In the genomic region with DNA sequence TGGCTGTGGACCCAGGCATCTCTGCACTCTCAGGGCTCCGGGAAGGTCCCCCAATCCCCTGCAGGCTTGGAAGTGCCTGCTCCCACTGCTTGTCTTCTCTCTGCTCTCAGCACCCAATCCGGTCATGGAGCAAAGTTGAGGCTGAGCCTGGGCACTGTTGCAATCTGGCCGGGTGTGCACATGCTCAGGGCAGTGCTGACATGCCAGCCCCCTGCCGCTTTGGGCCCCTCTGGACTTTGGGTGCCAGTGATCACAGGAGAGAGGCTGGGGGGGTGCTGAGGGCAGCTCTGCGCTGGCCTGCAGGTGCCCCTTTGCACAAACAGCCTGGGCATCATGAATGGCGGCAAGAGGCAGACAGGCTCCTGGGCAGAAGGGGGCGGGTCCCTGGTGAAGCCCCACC, we compare ENCODE assay signal across 28 cellular contexts.
"Had no signal": no experiment of that assay in that cellular context is flagged by ENCODE, and none has a peak within 500 bp of the region (broad histone marks: within the 10 kb centered on the region; RNA-seq: fewer than 3 reads in every experiment).

No MANE protein-coding gene starts in this region.

- H3K27ac ChIP-seq: colonic mucosa, epithelial cell of prostate, esophagus squamous epithelium, gastrocnemius medialis, heart right ventricle, left lung, lower lobe of right lung had no signal

- ATAC-seq: effector memory CD8-positive, alpha-beta T cell; esophagus mucosa; gastrocnemius medialis; heart right ventricle; left cardiac atrium; left lung; left ventricle myocardium superior; mucosa of descending colon had no signal

- H3K4me1 Mint-ChIP-seq: endodermal cell, mesothelial cell of epicardium, naive B cell had no signal

- H3K4me1 ChIP-seq: colonic mucosa, esophagus squamous epithelium, gastrocnemius medialis, heart right ventricle, left lung, lower lobe of right lung had no signal

- H3K27me3 ChIP-seq: colonic mucosa, esophagus squamous epithelium, gastrocnemius medialis, heart right ventricle, left lung had no signal

- H3K4me3 ChIP-seq: colonic mucosa, esophagus squamous epithelium, gastrocnemius medialis, heart right ventricle, left lung, lower lobe of right lung, mucosa of descending colon had no signal

- H3K36me3 Mint-ChIP-seq: mesothelial cell of epicardium, naive B cell had no signal

- DNase-seq: colonic mucosa; cortex of kidney; effector CD8-positive, alpha-beta T cell; effector memory CD8-positive, alpha-beta T cell; endodermal cell; erythroblast; esophagus squamous epithelium; foreskin fibroblast; foreskin melanocyte; gastrocnemius medialis; glutamatergic neuron; head of caudate nucleus; heart right ventricle; hippocampal formation; left cardiac atrium; left lung; left ventricle myocardium superior; lower lobe of right lung; mesenchymal stem cell; mucosa of descending colon; naive B cell had no signal

- H3K9me3 ChIP-seq: colonic mucosa, esophagus squamous epithelium, gastrocnemius medialis, heart right ventricle, left lung, lower lobe of right lung, mucosa of descending colon had no signal

- FAIRE-seq: endometrium, islet of Langerhans, keratinocyte had no signal

- H3K4me3 Mint-ChIP-seq: dendritic cell treated with granulocyte-macrophage colony-stimulating factor and Interleukin-4, amounts not matched to agents 40 ng/mL and 50 ng/mL, for 4 days; effector memory CD8-positive, alpha-beta T cell; endodermal cell; mesothelial cell of epicardium; naive B cell had no signal

- H3K27ac Mint-ChIP-seq: dendritic cell treated with granulocyte-macrophage colony-stimulating factor and Interleukin-4, amounts not matched to agents 40 ng/mL and 50 ng/mL, for 4 days; effector memory CD8-positive, alpha-beta T cell; endodermal cell; mesothelial cell of epicardium; naive B cell had no signal

- H3K27me3 Mint-ChIP-seq: dendritic cell treated with granulocyte-macrophage colony-stimulating factor and Interleukin-4, amounts not matched to agents 40 ng/mL and 50 ng/mL, for 4 days had no signal

- H3K9me3 Mint-ChIP-seq: dendritic cell treated with granulocyte-macrophage colony-stimulating factor and Interleukin-4, amounts not matched to agents 40 ng/mL and 50 ng/mL, for 4 days; effector memory CD8-positive, alpha-beta T cell; mesothelial cell of epicardium had no signal

- H3K36me3 ChIP-seq: colonic mucosa, esophagus squamous epithelium, gastrocnemius medialis, heart right ventricle, left lung, lower lobe of right lung had no signal
